In the genomic region with DNA sequence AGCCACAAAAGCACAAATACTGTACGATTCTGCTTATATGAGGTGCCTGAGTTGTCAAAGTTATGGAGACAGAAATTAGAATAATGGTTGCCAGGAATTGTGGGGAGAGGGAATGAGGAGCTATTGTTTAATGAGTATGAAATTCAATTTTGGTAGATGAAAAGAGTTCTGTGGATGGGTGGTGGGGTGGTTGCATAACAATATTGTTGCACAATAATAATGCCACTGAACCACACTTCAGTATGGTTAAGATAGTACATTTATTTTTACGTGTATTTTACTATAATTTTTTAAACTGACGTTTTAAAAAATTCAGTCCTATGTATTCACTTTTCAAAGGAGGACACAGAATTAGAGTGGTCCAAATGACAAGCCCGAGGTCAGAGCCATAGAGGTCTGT, we compare ENCODE assay signal across 27 cellular contexts. TPM values are rescaled to one million over a fixed set of nuclear protein-coding genes. Genes with fewer than 3 reads are reported as not detected.
"Had no signal": no experiment of that assay in that cellular context is flagged by ENCODE, and none has a peak within 500 bp of the region (broad histone marks: within the 10 kb centered on the region; RNA-seq: fewer than 3 reads in every experiment).

No MANE protein-coding gene starts in this region.

- H3K4me1 ChIP-seq: psoas muscle had no signal

- H3K27me3 ChIP-seq: ovary, thyroid gland had no signal

- H3K36me3 ChIP-seq: gastrocnemius medialis, lower lobe of right lung, ovary, spleen, thyroid gland had no signal

- H3K9me3 ChIP-seq: gastrocnemius medialis, lower lobe of right lung, ovary, psoas muscle, spleen, thyroid gland had no signal

- FAIRE-seq: keratinocyte had no signal

- ATAC-seq: esophagus mucosa; gastrocnemius medialis; left ventricle myocardium superior; lower lobe of right lung; psoas muscle; right cardiac atrium; stimulated activated naive CD8-positive, alpha-beta T cell treated with anti-CD3 and anti-CD28 coated beads, Interleukin-15, amount 100 ng/mL, for 72 hours had no signal

- H3K27ac ChIP-seq: dorsolateral prefrontal cortex, epithelial cell of prostate, gastrocnemius medialis, lower lobe of right lung, ovary, psoas muscle, skin epidermis, spleen, thyroid gland had no signal

- H3K4me3 ChIP-seq: dorsolateral prefrontal cortex, gastrocnemius medialis, lower lobe of right lung, ovary, psoas muscle, skin epidermis, spleen, thyroid gland had no signal

- DNase-seq: dorsolateral prefrontal cortex; effector CD4-positive, alpha-beta T cell; foreskin fibroblast; gastrocnemius medialis; head of caudate nucleus; left ventricle myocardium superior; lower lobe of right lung; naive thymus-derived CD8-positive, alpha-beta T cell; nephron progenitor cell; nucleus accumbens; ovary; posterior cingulate gyrus; psoas muscle; right cardiac atrium; spleen; stimulated activated CD4-positive, alpha-beta T cell treated with anti-CD3 and anti-CD28 coated beads, Interleukin-4, amount 100 ng/mL, for 1 hour; stimulated activated CD8-positive, alpha-beta memory T cell treated with anti-CD3 and anti-CD28 coated beads, Interleukin-4, amount 100 ng/mL, for 48 hours; stimulated activated naive CD4-positive, alpha-beta T cell; stimulated activated naive CD8-positive, alpha-beta T cell treated with anti-CD3 and anti-CD28 coated beads, Interleukin-15, amount 100 ng/mL, for 72 hours; thyroid gland had no signal

RNA-seq across cellular contexts. Expression of gene OXGR1, which starts 1.8 kb away (rescaled TPM):
- total RNA-seq: glomerular endothelial cell; myocyte; naive thymus-derived CD8-positive, alpha-beta T cell; psoas muscle; renal cortical epithelial cell had no signal
- polyA plus RNA-seq: keratinocyte; naive thymus-derived CD8-positive, alpha-beta T cell had no signal
